In genomic region chr2:65485839-65486238, GRCh38 we compare ENCODE assay signal across 39 cellular contexts.
"Had no signal": no experiment of that assay in that cellular context is flagged by ENCODE, and none has a peak within 500 bp of the region (broad histone marks: within the 10 kb centered on the region; RNA-seq: fewer than 3 reads in every experiment).

No MANE protein-coding gene starts in this region.

- H3K4me3 ChIP-seq: adrenal gland, ascending aorta, body of pancreas, breast epithelium, cardiac muscle cell had no signal

- H3K4me1 ChIP-seq: adrenal gland, ascending aorta, body of pancreas, breast epithelium had no signal

- H3K4me3 Mint-ChIP-seq: activated naive CD4-positive, alpha-beta T cell treated with anti-CD3 and anti-CD28 coated beads for 36 hours; activated naive CD4-positive, alpha-beta T cell treated with anti-CD3 and anti-CD28 coated beads, Interleukin-2, amount 10 ng/mL, durations not matched to agents 7 days and 5 days; activated naive CD4-positive, alpha-beta T cell treated with anti-CD3 and anti-CD28 coated beads, Interleukin-2, amount 50 U/mL, for 24 hours; activated naive CD8-positive, alpha-beta T cell; activated naive CD8-positive, alpha-beta T cell treated with anti-CD3 and anti-CD28 coated beads for 36 hours; activated naive CD8-positive, alpha-beta T cell treated with anti-CD3 and anti-CD28 coated beads, Interleukin-2, amount 10 ng/mL, durations not matched to agents 7 days and 5 days; activated naive CD8-positive, alpha-beta T cell treated with anti-CD3 and anti-CD28 coated beads, Interleukin-2, amount 50 U/mL, for 24 hours; activated T-cell treated with anti-CD3 and anti-CD28 coated beads, Interleukin-2, amount 50 U/mL, for 24 hours; activated T-cell treated with anti-CD3 and anti-CD28 coated beads, Interleukin-2, amount 50 U/mL, for 4 hours; activated T-cell treated with anti-CD3 and anti-CD28 coated beads, Interleukin-2, amount 50 U/mL, for 72 hours; activated T-helper 1 cell treated with anti-CD3 and anti-CD28 coated beads, Interleukin-12 subunit alpha, Interleukin-12 subunit beta, Interleukin-2, Interleukin-4 antibody, amounts not matched to agents 30 ng/mL and 10 ng/mL and 1 ng/mL, durations not matched to agents 14 hours and 24 hours and 36 hours; activated T-helper 17 cell treated with anti-CD3 and anti-CD28 coated beads, Interleukin-2, amount 50 U/mL, for 72 hours; brain; central memory CD8-positive, alpha-beta T cell had no signal

- DNase-seq: activated effector memory CD4-positive, alpha-beta T cell treated with anti-CD3 and anti-CD28 coated beads, Interleukin-2, amount 50 U/mL, for 16 hours; activated effector memory CD4-positive, alpha-beta T cell treated with Interleukin-2 at 50 U/mL for 16 hours; activated gamma-delta T cell; activated gamma-delta T cell treated with Interleukin-2 at 50 U/mL for 16 hours; activated naive CD4-positive, alpha-beta T cell; activated naive CD4-positive, alpha-beta T cell treated with anti-CD3 and anti-CD28 coated beads for 36 hours; activated naive CD4-positive, alpha-beta T cell treated with anti-CD3 and anti-CD28 coated beads, Interleukin-2, amount 10 ng/mL, durations not matched to agents 7 days and 5 days; activated naive CD4-positive, alpha-beta T cell treated with anti-CD3 and anti-CD28 coated beads, Interleukin-2, amount 50 U/mL, for 16 hours; activated naive CD4-positive, alpha-beta T cell treated with Interleukin-2 at 50 U/mL for 16 hours; activated naive CD8-positive, alpha-beta T cell treated with anti-CD3 and anti-CD28 coated beads for 36 hours; activated naive CD8-positive, alpha-beta T cell treated with anti-CD3 and anti-CD28 coated beads, Interleukin-2, amount 10 ng/mL, durations not matched to agents 7 days and 5 days; activated naive CD8-positive, alpha-beta T cell treated with anti-CD3 and anti-CD28 coated beads, Interleukin-2, amount 50 U/mL, for 24 hours; activated T-cell treated with anti-CD3 and anti-CD28 coated beads, Interleukin-2, amount 50 U/mL, for 24 hours; activated T-cell treated with anti-CD3 and anti-CD28 coated beads, Interleukin-2, amount 50 U/mL, for 4 hours; activated T-cell treated with anti-CD3 and anti-CD28 coated beads, Interleukin-2, amount 50 U/mL, for 48 hours; activated T-cell treated with anti-CD3 and anti-CD28 coated beads, Interleukin-2, amount 50 U/mL, for 72 hours; adrenal gland; amniotic stem cell; amygdala; anterior cingulate cortex; aorta; body of pancreas; brain microvascular endothelial cell; caudate nucleus; central memory CD4-positive, alpha-beta T cell; cerebellar nuclear complex had no signal

- H3K36me3 Mint-ChIP-seq: activated naive CD4-positive, alpha-beta T cell treated with anti-CD3 and anti-CD28 coated beads, Interleukin-2, amount 10 ng/mL, durations not matched to agents 7 days and 5 days; activated naive CD4-positive, alpha-beta T cell treated with anti-CD3 and anti-CD28 coated beads, Interleukin-2, amount 50 U/mL, for 24 hours; activated naive CD8-positive, alpha-beta T cell; activated naive CD8-positive, alpha-beta T cell treated with anti-CD3 and anti-CD28 coated beads, Interleukin-2, amount 10 ng/mL, durations not matched to agents 7 days and 5 days had no signal

- H3K27me3 Mint-ChIP-seq: activated naive CD8-positive, alpha-beta T cell treated with anti-CD3 and anti-CD28 coated beads for 36 hours; brain had no signal

- H3K9me3 ChIP-seq: adrenal gland, ascending aorta, body of pancreas, breast epithelium had no signal

- H3K27ac ChIP-seq: adrenal gland, ascending aorta, body of pancreas, brain microvascular endothelial cell, breast epithelium, cardiac muscle cell had no signal

- H3K27me3 ChIP-seq: adrenal gland, ascending aorta, body of pancreas, brain microvascular endothelial cell, breast epithelium, cardiac muscle cell had no signal

- H3K27ac Mint-ChIP-seq: activated naive CD4-positive, alpha-beta T cell treated with anti-CD3 and anti-CD28 coated beads for 36 hours; activated naive CD4-positive, alpha-beta T cell treated with anti-CD3 and anti-CD28 coated beads, Interleukin-2, amount 10 ng/mL, durations not matched to agents 7 days and 5 days; activated naive CD4-positive, alpha-beta T cell treated with anti-CD3 and anti-CD28 coated beads, Interleukin-2, amount 50 U/mL, for 24 hours; activated naive CD4-positive, alpha-beta T cell treated with anti-CD3 and anti-CD28 coated beads, Interleukin-2, amount 50 U/mL, for 72 hours; activated naive CD8-positive, alpha-beta T cell; activated naive CD8-positive, alpha-beta T cell treated with anti-CD3 and anti-CD28 coated beads for 36 hours; activated naive CD8-positive, alpha-beta T cell treated with anti-CD3 and anti-CD28 coated beads, Interleukin-2, amount 10 ng/mL, durations not matched to agents 7 days and 5 days; activated naive CD8-positive, alpha-beta T cell treated with anti-CD3 and anti-CD28 coated beads, Interleukin-2, amount 50 U/mL, for 24 hours; activated T-cell treated with anti-CD3 and anti-CD28 coated beads, Interleukin-2, amount 50 U/mL, for 24 hours; activated T-cell treated with anti-CD3 and anti-CD28 coated beads, Interleukin-2, amount 50 U/mL, for 72 hours; activated T-helper 1 cell treated with anti-CD3 and anti-CD28 coated beads, Interleukin-12 subunit alpha, Interleukin-12 subunit beta, Interleukin-2, Interleukin-4 antibody, amounts not matched to agents 30 ng/mL and 10 ng/mL and 1 ng/mL, durations not matched to agents 14 hours and 24 hours and 36 hours; activated T-helper 17 cell treated with anti-CD3 and anti-CD28 coated beads, Interleukin-2, amount 50 U/mL, for 72 hours; activated T-helper 2 cell treated with anti-CD3 and anti-CD28 coated beads, Interferon-gamma antibody, Interleukin-2, Interleukin-4, amounts not matched to agents 10 μg/mL and 5 μg/mL and 100 μg/mL, durations not matched to agents 14 hours and 24 hours and 36 hours; brain had no signal

- H3K36me3 ChIP-seq: adrenal gland, ascending aorta, brain microvascular endothelial cell, breast epithelium, cardiac muscle cell had no signal

- H3K4me1 Mint-ChIP-seq: activated naive CD4-positive, alpha-beta T cell treated with anti-CD3 and anti-CD28 coated beads, Interleukin-2, amount 10 ng/mL, durations not matched to agents 7 days and 5 days; activated naive CD4-positive, alpha-beta T cell treated with anti-CD3 and anti-CD28 coated beads, Interleukin-2, amount 50 U/mL, for 24 hours; activated naive CD8-positive, alpha-beta T cell treated with anti-CD3 and anti-CD28 coated beads for 36 hours; activated naive CD8-positive, alpha-beta T cell treated with anti-CD3 and anti-CD28 coated beads, Interleukin-2, amount 10 ng/mL, durations not matched to agents 7 days and 5 days; activated naive CD8-positive, alpha-beta T cell treated with anti-CD3 and anti-CD28 coated beads, Interleukin-2, amount 50 U/mL, for 24 hours; activated T-helper 17 cell treated with anti-CD3 and anti-CD28 coated beads, Interleukin-2, amount 50 U/mL, for 72 hours; central memory CD8-positive, alpha-beta T cell had no signal

- ATAC-seq: activated naive CD4-positive, alpha-beta T cell treated with anti-CD3 and anti-CD28 coated beads, Interleukin-2, amount 50 U/mL, for 72 hours; activated naive CD8-positive, alpha-beta T cell treated with anti-CD3 and anti-CD28 coated beads, Interleukin-2, amount 50 U/mL, for 24 hours; activated T-cell treated with anti-CD3 and anti-CD28 coated beads, Interleukin-2, amount 50 U/mL, for 4 hours; activated T-cell treated with anti-CD3 and anti-CD28 coated beads, Interleukin-2, amount 50 U/mL, for 72 hours; activated T-helper 17 cell treated with anti-CD3 and anti-CD28 coated beads, Interleukin-2, amount 50 U/mL, for 72 hours; body of pancreas had no signal

- FAIRE-seq: astrocyte, bronchial epithelial cell had no signal
